In genomic region chr7:143256932-143257331, GRCh38 we compare ENCODE assay signal across 11 cellular contexts.
DNase-seq lines count a peak whose midpoint lies in the region; ATAC-seq lines count a peak whose summit lies in the region.
"Had no signal": no experiment of that assay in that cellular context is flagged by ENCODE, and none has a peak within 500 bp of the region (broad histone marks: within the 10 kb centered on the region; RNA-seq: fewer than 3 reads in every experiment).

No MANE protein-coding gene starts in this region.

- DNase-seq in memory B cell (ENCODE audit: low spot score in 2 of 2) (peak; percentile 36 to 55), DMS79 (lab: John Stamatoyannopoulos, UW) (no peak), NCI-H226 (no peak), SW480 (ENCODE audit: low spot score) (no peak)
- DNase-seq: activated naive CD4-positive, alpha-beta T cell treated with Interleukin-2 at 50 U/mL for 16 hours; NCI-H446; nucleus accumbens had no signal

- H3K27ac Mint-ChIP-seq in memory B cell, result peak overlapping the region; percentile 98
- H3K27ac Mint-ChIP-seq: T-helper 2 cell treated with Interferon-gamma antibody and Interleukin-4, amounts not matched to agents 5 μg/mL and 100 μg/mL, for 36 hours had no signal

- H3K9me3 Mint-ChIP-seq in memory B cell, result peaks cover 11% of the 10 kb centered on the region

- ATAC-seq in GM18868 (IDR thresholded peaks at IDR 0.05; ENCODE audit: unreplicated experiment) (peak; percentile 92), GM21619 (IDR thresholded peaks at IDR 0.05; ENCODE audit: unreplicated experiment) (peak; percentile 86), HG03280 (IDR thresholded peaks at IDR 0.05; ENCODE audit: unreplicated experiment) (peak; percentile 77), memory B cell (ENCODE audit: low read depth) (peak; percentile 87)

- H3K4me3 Mint-ChIP-seq in memory B cell, result no peak overlapping the region
- H3K4me3 Mint-ChIP-seq: T-helper 2 cell treated with Interferon-gamma antibody and Interleukin-4, amounts not matched to agents 5 μg/mL and 100 μg/mL, for 36 hours had no signal

- peaks cover 28% of the 10 kb centered on the region for H3K4me1 Mint-ChIP-seq in memory B cell

- peaks cover 2% of the 10 kb centered on the region for H3K36me3 Mint-ChIP-seq in memory B cell

- no peaks in the 10 kb centered on the region for H3K27me3 Mint-ChIP-seq in memory B cell

Comparison
In these comparisons a context has a peak if more than half of its experiments do, and no peak if none do; other contexts are left out.
1. DNase-seq: peak in memory B cell (2 of 2); none in DMS79 (single experiment), NCI-H226 (single experiment) and SW480 (single experiment).
2. Peak in every context shown above with its lines, with median percentiles within 50 percentile points of each other: ATAC-seq.